ENCODE assay signal across 10 cellular contexts in genomic region chr18:43367895-43368294, GRCh38.
"Had no signal": no experiment of that assay in that cellular context is flagged by ENCODE, and none has a peak within 500 bp of the region (broad histone marks: within the 10 kb centered on the region; RNA-seq: fewer than 3 reads in every experiment).

No MANE protein-coding gene starts in this region.

- FAIRE-seq: H54 had no signal

- H3K9me3 Mint-ChIP-seq: GM23338, H9 had no signal

- H3K27ac Mint-ChIP-seq: GM23338, H9, HFFc6 had no signal

- H3K9ac ChIP-seq: GM23248 had no signal

- H3K4me1 Mint-ChIP-seq: GM23338, H9 had no signal

- H3K27ac ChIP-seq: GM23248 had no signal

- H3K4me1 ChIP-seq: HAP-1 had no signal

- H3K36me3 ChIP-seq: HAP-1 had no signal

- DNase-seq: GM23248, GOT3, H7, H9, HCEC 1CT, HFFc6 had no signal

- H3K4me3 Mint-ChIP-seq: GM23338, H9, HFFc6 had no signal

- H3K4me2 ChIP-seq: GM23338 had no signal

- ATAC-seq: GM23338, HCT116 had no signal

- H3K4me3 ChIP-seq: GM23248, GM23338, HAP-1 had no signal

- H3K9me3 ChIP-seq: HAP-1 had no signal

- H2AFZ ChIP-seq: GM23248, GM23338 had no signal
